ENCODE assay signal across 16 cellular contexts in the genomic region with DNA sequence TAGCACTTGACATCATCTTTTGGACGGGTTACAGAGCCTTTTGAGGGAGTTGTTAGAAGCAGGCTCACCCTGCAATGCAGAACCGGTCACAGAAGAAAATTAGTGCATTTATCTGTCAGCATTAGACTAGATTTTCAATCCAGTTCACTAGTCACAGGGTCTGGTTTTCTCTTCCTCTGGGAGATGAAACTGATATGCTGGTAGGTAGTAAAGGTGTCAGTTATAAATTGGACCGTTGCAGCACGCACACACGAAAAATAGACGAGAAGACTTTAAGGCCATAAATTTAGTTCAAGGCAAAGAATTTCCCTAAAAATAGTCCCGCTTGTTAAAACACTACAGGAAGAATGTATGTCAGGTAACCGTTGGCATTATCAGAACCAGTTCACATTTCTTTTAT.
DNase-seq lines count a peak whose midpoint lies in the region; ATAC-seq and TF ChIP-seq lines count a peak whose summit lies in the region.
"Had no signal": no experiment of that assay in that cellular context is flagged by ENCODE, and none has a peak within 500 bp of the region (broad histone marks: within the 10 kb centered on the region; RNA-seq: fewer than 3 reads in every experiment).

No MANE protein-coding gene starts in this region.

- H3K36me3 ChIP-seq in Karpas-422 (ENCODE audit: insufficient read depth, low read length) (no peaks in the 10 kb centered on the region), mucosa of descending colon (ENCODE audit: low read depth) (no peaks in the 10 kb centered on the region), ascending aorta (no peaks in the 10 kb centered on the region)
- H3K36me3 ChIP-seq: BLaER1, HAP-1 had no signal

- H3K4me1 ChIP-seq in Karpas-422 (ENCODE audit: low read length) (peaks cover 36% of the 10 kb centered on the region), mucosa of descending colon (ENCODE audit: low read depth) (no peaks in the 10 kb centered on the region), ascending aorta (no peaks in the 10 kb centered on the region)
- H3K4me1 ChIP-seq: BLaER1, HAP-1 had no signal

- peak overlapping the region; percentile 35 for H3K4me2 ChIP-seq in Karpas-422 (ENCODE audit: low read depth, low read length, poor library complexity, severe bottlenecking)
- H3K4me2 ChIP-seq: BLaER1 had no signal

- H3K27ac Mint-ChIP-seq in brain, result peak overlapping the region in 3 of 5 experiments; percentile 28 to 87 (median 30)
- H3K27ac Mint-ChIP-seq: CD14-positive monocyte; CD4-positive, alpha-beta memory T cell had no signal

- H3K4me3 ChIP-seq in Karpas-422 (ENCODE audit: low read length) (no peak overlapping the region), mucosa of descending colon (no peak overlapping the region), ascending aorta (no peak overlapping the region)
- H3K4me3 ChIP-seq: BLaER1, GM23248, HAP-1 had no signal

- TF ChIP-seq CTCF in brain (conservative IDR thresholded peaks at IDR 0.05), result no peak
- no peak for TF ChIP-seq CTCF in mucosa of descending colon (IDR thresholded peaks at IDR 0.05)
- no peak for TF ChIP-seq CTCF in ascending aorta (IDR thresholded peaks at IDR 0.05)

- no peaks in the 10 kb centered on the region for H3K9me3 ChIP-seq in Karpas-422 (ENCODE audit: low read length)
- no peaks in the 10 kb centered on the region for H3K9me3 ChIP-seq in mucosa of descending colon
- H3K9me3 ChIP-seq in ascending aorta, result no peaks in the 10 kb centered on the region
- H3K9me3 ChIP-seq: BLaER1, HAP-1 had no signal

- no peaks in the 10 kb centered on the region for H3K36me3 Mint-ChIP-seq in brain
- H3K36me3 Mint-ChIP-seq: CD14-positive monocyte; CD4-positive, alpha-beta memory T cell had no signal

- H4K20me1 ChIP-seq in Karpas-422 (ENCODE audit: insufficient read depth, low read depth, low read length), result no peaks in the 10 kb centered on the region
- H4K20me1 ChIP-seq: BLaER1 had no signal

- H3K4me1 Mint-ChIP-seq in brain, result peaks cover 48% of the 10 kb centered on the region
- H3K4me1 Mint-ChIP-seq: CD14-positive monocyte; CD4-positive, alpha-beta memory T cell had no signal

- H3K27ac ChIP-seq in Karpas-422 (ENCODE audit: low read length) (peak overlapping the region; percentile 60), ascending aorta (no peak overlapping the region)
- H3K27ac ChIP-seq: BLaER1, GM23248 had no signal

- H3K9me2 ChIP-seq in Karpas-422 (replicated peaks; ENCODE audit: insufficient read depth, low read length), result no peaks in the 10 kb centered on the region

- peak overlapping the region; percentile 38 for H3K9ac ChIP-seq in Karpas-422 (ENCODE audit: low read length)
- H3K9ac ChIP-seq: BLaER1, GM23248 had no signal

- DNase-seq in DMS53 (lab: John Stamatoyannopoulos, UW), result peak; percentile 39
- no peak for DNase-seq in DMS53 treated with DMSO at 0.1 percent for 48 hours (lab: John Stamatoyannopoulos, UW; ENCODE audit: unreplicated experiment)
- peak; percentile 64 for DNase-seq in Karpas-422
- peak; percentile 71 for DNase-seq in NCI-H2196 (lab: John Stamatoyannopoulos, UW; ENCODE audit: unreplicated experiment)
- no peak for DNase-seq in mucosa of descending colon
- no peak for DNase-seq in ascending aorta (ENCODE audit: low spot score in 2 of 2)
- no peak for DNase-seq in Right ventricle myocardium superior
- DNase-seq: 8988T; CD4-positive, alpha-beta memory T cell; DMS79; GDM1; GM23248 had no signal

- peaks cover 0 to 6% (median 0%) of the 10 kb centered on the region in 5 experiments for H3K9me3 Mint-ChIP-seq in brain
- H3K9me3 Mint-ChIP-seq: CD14-positive monocyte had no signal

- peak overlapping the region; percentile 75 for H2AFZ ChIP-seq in Karpas-422 (ENCODE audit: low read length)
- H2AFZ ChIP-seq: GM23248 had no signal

- no peaks in the 10 kb centered on the region for H3K27me3 Mint-ChIP-seq in brain

- intact Hi-C loops in mucosa of descending colon (cut with DNase I, micrococcal nuclease) (loop anchor here in 1 of 2 donors (10.0 kb wide), 1 partner anchor 546 kb away; a partner anchor contains a TSS), ascending aorta (cut with DNase I) (no loop called here), Right ventricle myocardium superior (cut with DNase I) (no loop called here)

- H3K27me3 ChIP-seq in Karpas-422 (ENCODE audit: low read length) (no peaks in the 10 kb centered on the region), ascending aorta (no peaks in the 10 kb centered on the region)
- H3K27me3 ChIP-seq: BLaER1 had no signal

- H3K79me2 ChIP-seq in Karpas-422 (ENCODE audit: low read length), result no peaks in the 10 kb centered on the region

- ATAC-seq in mucosa of descending colon, result no peak
- no peak for ATAC-seq in Right ventricle myocardium superior (ENCODE audit: poor library complexity)

- peak overlapping the region in 1 of 5 experiments; percentile 6 for H3K4me3 Mint-ChIP-seq in brain
- H3K4me3 Mint-ChIP-seq: CD4-positive, alpha-beta memory T cell had no signal

Comparison
In these comparisons a context has a peak if more than half of its experiments do, and no peak if none do; other contexts are left out.
1. DNase-seq: peak in DMS53 (single experiment), Karpas-422 (single experiment) and NCI-H2196 (single experiment); none in DMS53 treated with DMSO at 0.1 percent for 48 hours (single experiment), mucosa of descending colon (0 of 3), ascending aorta (0 of 2) and Right ventricle myocardium superior (single experiment).